In the genomic region with DNA sequence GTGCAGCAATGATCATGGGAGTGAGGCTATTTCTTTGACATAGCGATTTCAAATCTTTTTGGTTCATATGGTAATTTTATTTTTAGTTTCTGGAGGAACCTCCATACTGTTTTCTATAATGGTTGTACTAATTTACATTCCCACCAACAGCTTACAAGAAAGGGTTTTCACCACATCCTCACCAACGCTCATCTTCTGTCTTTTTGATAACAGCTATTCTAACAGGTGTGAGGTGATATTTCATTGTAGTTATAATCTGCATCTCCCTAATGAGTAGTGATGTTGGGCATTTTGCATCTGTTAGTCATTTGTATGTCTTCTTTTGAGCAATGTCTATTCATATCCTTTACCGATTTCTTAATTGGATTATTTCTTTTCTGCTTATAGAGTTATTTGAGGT, we compare ENCODE assay signal across 8 cellular contexts.
"Had no signal": no experiment of that assay in that cellular context is flagged by ENCODE, and none has a peak within 500 bp of the region (broad histone marks: within the 10 kb centered on the region; RNA-seq: fewer than 3 reads in every experiment).

No MANE protein-coding gene starts in this region.

- FAIRE-seq: G401.6, GM12878, GM12891, GM12892, GM18507, GM19239 had no signal

- DNase-seq: GDM1, GF-D8 had no signal

- ATAC-seq: GM12878 had no signal

- H3K4me3 ChIP-seq: GM12878 had no signal
